ENCODE assay signal across 28 cellular contexts in genomic region chr15:83290236-83290635, GRCh38. TPM values are rescaled to one million over a fixed set of nuclear protein-coding genes. Genes with fewer than 3 reads are reported as not detected.
"Had no signal": no experiment of that assay in that cellular context is flagged by ENCODE, and none has a peak within 500 bp of the region (broad histone marks: within the 10 kb centered on the region; RNA-seq: fewer than 3 reads in every experiment).

No MANE protein-coding gene starts in this region.

- H3K4me1 ChIP-seq: Peyer's patch had no signal

- H3K4me1 Mint-ChIP-seq: activated CD4-positive, alpha-beta memory T cell treated with anti-CD3 and anti-CD28 coated beads, Interleukin-2, amount 10 ng/mL, durations not matched to agents 7 days and 5 days; activated CD4-positive, alpha-beta T cell treated with anti-CD3 and anti-CD28 coated beads for 36 hours had no signal

- H3K4me3 Mint-ChIP-seq: activated CD4-positive, alpha-beta memory T cell treated with anti-CD3 and anti-CD28 coated beads, Interleukin-2, amount 10 ng/mL, durations not matched to agents 7 days and 5 days; activated CD4-positive, alpha-beta T cell treated with anti-CD3 and anti-CD28 coated beads for 36 hours; activated naive CD4-positive, alpha-beta T cell treated with anti-CD3 and anti-CD28 coated beads, Interleukin-2, amount 50 U/mL, for 24 hours; activated T-cell treated with anti-CD3 and anti-CD28 coated beads, Interleukin-2, amount 50 U/mL, for 72 hours; T-cell had no signal

- H3K4me3 ChIP-seq: breast epithelium, Peyer's patch, SJSA1 had no signal

- ATAC-seq: activated CD4-positive, alpha-beta T cell treated with anti-CD3 and anti-CD28 coated beads for 36 hours; activated T-cell treated with anti-CD3 and anti-CD28 coated beads, Interleukin-2, amount 50 U/mL, for 72 hours; T-cell had no signal

- H3K27me3 ChIP-seq: SJSA1 had no signal

- DNase-seq: activated CD4-positive, alpha-beta memory T cell treated with anti-CD3 and anti-CD28 coated beads, Interleukin-2, amount 10 ng/mL, durations not matched to agents 7 days and 5 days; activated CD4-positive, alpha-beta T cell treated with anti-CD3 and anti-CD28 coated beads for 36 hours; activated CD4-positive, alpha-beta T cell treated with anti-CD3 and anti-CD28 coated beads, Interleukin-2, amount 50 U/mL, for 1 hour; activated T-cell treated with anti-CD3 and anti-CD28 coated beads, Interleukin-2, amount 50 U/mL, for 72 hours; aorta; caudate nucleus; KG1; NCI-H1092; NCI-H1417; NCI-H1930; NCI-H2171; NCI-H345; NCI-H510A; NCI-H526 treated with DMSO at 0.1 percent for 48 hours; NCI-H82; Peyer's patch; SHP77; T-cell; T-helper 2 cell; T1000 had no signal

- H3K27ac ChIP-seq: breast epithelium, Peyer's patch, RWPE1, VCaP had no signal

- FAIRE-seq: TTC549 had no signal

- H3K27ac Mint-ChIP-seq: activated CD4-positive, alpha-beta memory T cell treated with anti-CD3 and anti-CD28 coated beads, Interleukin-2, amount 10 ng/mL, durations not matched to agents 7 days and 5 days; activated CD4-positive, alpha-beta T cell treated with anti-CD3 and anti-CD28 coated beads for 36 hours; activated naive CD4-positive, alpha-beta T cell treated with anti-CD3 and anti-CD28 coated beads, Interleukin-2, amount 50 U/mL, for 24 hours; activated T-cell treated with anti-CD3 and anti-CD28 coated beads, Interleukin-2, amount 50 U/mL, for 72 hours; T-cell had no signal

- H3K9me3 ChIP-seq: breast epithelium, Peyer's patch, SJSA1 had no signal

- H3K36me3 ChIP-seq: breast epithelium, Peyer's patch, SJSA1 had no signal

- H3K36me3 Mint-ChIP-seq: T-cell had no signal

- H3K9me3 Mint-ChIP-seq: activated CD4-positive, alpha-beta memory T cell treated with anti-CD3 and anti-CD28 coated beads, Interleukin-2, amount 10 ng/mL, durations not matched to agents 7 days and 5 days; activated naive CD4-positive, alpha-beta T cell treated with anti-CD3 and anti-CD28 coated beads, Interleukin-2, amount 50 U/mL, for 24 hours; activated T-cell treated with anti-CD3 and anti-CD28 coated beads, Interleukin-2, amount 50 U/mL, for 72 hours had no signal

RNA-seq across cellular contexts. Expression of gene BNC1, which starts 5.8 kb away (rescaled TPM):
- total RNA-seq: activated CD4-positive, alpha-beta memory T cell treated with anti-CD3 and anti-CD28 coated beads, Interleukin-2, amount 10 ng/mL, durations not matched to agents 7 days and 5 days; activated CD4-positive, alpha-beta T cell treated with anti-CD3 and anti-CD28 coated beads for 36 hours; activated CD8-positive, alpha-beta memory T cell treated with anti-CD3 and anti-CD28 coated beads for 36 hours; activated T-cell treated with anti-CD3 and anti-CD28 coated beads, Interleukin-2, amount 50 U/mL, for 72 hours; OCI-LY7; Peyer's patch; T-cell had no signal
- polyA plus RNA-seq: aorta had no signal
